In genomic region chr6:85404497-85405174, GRCh38 we compare ENCODE assay signal across 8 cellular contexts. TPM values are rescaled to one million over a fixed set of nuclear protein-coding genes. Genes with fewer than 3 reads are reported as not detected.
DNase-seq lines count a peak whose midpoint lies in the region; ATAC-seq and TF ChIP-seq lines count a peak whose summit lies in the region.

No MANE protein-coding gene starts in this region.

- peaks cover 0 to 5% of the 10 kb centered on the region in 2 donors for H3K4me1 ChIP-seq in muscle layer of duodenum (ENCODE audit: control insufficient read depth in 1 of 2, insufficient read depth in 2 of 2, low read length in 2 of 2)

- DNase-seq in Caki2 (ENCODE audit: low read depth) (peak; percentile 86), astrocyte of the cerebellum (ENCODE audit: low read depth) (peak; percentile 73), mesenteric fat pad (ENCODE audit: low spot score) (no peak), iPS-NIHi7 (ENCODE audit: extremely low spot score) (no peak)
- DNase-seq in stimulated activated effector memory CD8-positive, alpha-beta T cell treated with anti-CD3 and anti-CD28 coated beads, Interleukin-12 subunit alpha, Interleukin-12 subunit beta, amount 100 ng/mL, for 72 hours (ENCODE audit: low spot score in 2 of 2) = no peak
- no peak for DNase-seq in activated naive CD4-positive, alpha-beta T cell (lab: John Stamatoyannopoulos, UW)

- peaks cover 37% of the 10 kb centered on the region for H3K4me1 Mint-ChIP-seq in stimulated activated effector memory CD8-positive, alpha-beta T cell treated with anti-CD3 and anti-CD28 coated beads, Interleukin-12 subunit alpha, Interleukin-12 subunit beta, amount 100 ng/mL, for 72 hours

- no peaks in the 10 kb centered on the region for H3K9me3 ChIP-seq in muscle layer of duodenum (ENCODE audit: control insufficient read depth in 1 of 2, low read length in 2 of 2)

- H3K4me3 ChIP-seq in astrocyte of the cerebellum (ENCODE audit: low read depth, low read length) (no peak overlapping the region), muscle layer of duodenum (ENCODE audit: low read depth in 1 of 2, low read length in 2 of 2) (no peak overlapping the region)

- H3K4me3 Mint-ChIP-seq in stimulated activated effector memory CD8-positive, alpha-beta T cell treated with anti-CD3 and anti-CD28 coated beads, Interleukin-12 subunit alpha, Interleukin-12 subunit beta, amount 100 ng/mL, for 72 hours = no peak overlapping the region

- in situ Hi-C loops in Caki2 (cut with HindIII; ENCODE audit: low pct_unique_long_range_greater_than_20kb, low sequenced_read_pairs) = no loop called here
- in situ Hi-C loops in astrocyte of the cerebellum (cut with HindIII; ENCODE audit: low sequenced_read_pairs) = no loop called here

- H3K27ac Mint-ChIP-seq in stimulated activated effector memory CD8-positive, alpha-beta T cell treated with anti-CD3 and anti-CD28 coated beads, Interleukin-12 subunit alpha, Interleukin-12 subunit beta, amount 100 ng/mL, for 72 hours = no peak overlapping the region

- H3K27ac ChIP-seq in muscle layer of duodenum (ENCODE audit: low read length) = peak overlapping the region; percentile 75

- H3K36me3 Mint-ChIP-seq in stimulated activated effector memory CD8-positive, alpha-beta T cell treated with anti-CD3 and anti-CD28 coated beads, Interleukin-12 subunit alpha, Interleukin-12 subunit beta, amount 100 ng/mL, for 72 hours = no peaks in the 10 kb centered on the region

- peak; percentile 9 for ATAC-seq in HG03175 (IDR thresholded peaks at IDR 0.05; ENCODE audit: unreplicated experiment)
- no peak for ATAC-seq in stimulated activated effector memory CD8-positive, alpha-beta T cell treated with anti-CD3 and anti-CD28 coated beads, Interleukin-12 subunit alpha, Interleukin-12 subunit beta, amount 100 ng/mL, for 72 hours

- no peaks in the 10 kb centered on the region for H3K27me3 ChIP-seq in muscle layer of duodenum (ENCODE audit: low read depth, low read length)

- H3K36me3 ChIP-seq in muscle layer of duodenum (ENCODE audit: control insufficient read depth in 1 of 2, insufficient read depth in 2 of 2, low read length in 2 of 2) = peaks cover 0 to 4% of the 10 kb centered on the region in 2 donors

- H3K9me3 Mint-ChIP-seq in stimulated activated effector memory CD8-positive, alpha-beta T cell treated with anti-CD3 and anti-CD28 coated beads, Interleukin-12 subunit alpha, Interleukin-12 subunit beta, amount 100 ng/mL, for 72 hours = no peaks in the 10 kb centered on the region

- no peak for TF ChIP-seq CTCF in astrocyte of the cerebellum (IDR thresholded peaks at IDR 0.05; ENCODE audit: low read depth, low read length, missing control alignments)

RNA-seq across cellular contexts. Expression of gene NT5E, which starts 45.2 kb away (rescaled TPM):
- total RNA-seq in Caki2 (2014; rRNA removed; shearing (Covaris generic); ENCODE audit: low replicate concordance) = 46.2 and 47.0 TPM in 2 replicates
- total RNA-seq in mesenteric fat pad = 35.4 TPM

Comparison
In these comparisons a context has a peak if more than half of its experiments do, and no peak if none do; other contexts are left out.
1. DNase-seq: peak in Caki2 (single experiment) and astrocyte of the cerebellum (single experiment); none in stimulated activated effector memory CD8-positive, alpha-beta T cell treated with anti-CD3 and anti-CD28 coated beads, Interleukin-12 subunit alpha, Interleukin-12 subunit beta, amount 100 ng/mL, for 72 hours (0 of 2), activated naive CD4-positive, alpha-beta T cell (0 of 4), mesenteric fat pad (single experiment) and iPS-NIHi7 (single experiment).